17 cellular contexts compared by ENCODE assay signal in genomic region chr16:58503863-58504688, GRCh38.
"Had no signal": no experiment of that assay in that cellular context is flagged by ENCODE, and none has a peak within 500 bp of the region (broad histone marks: within the 10 kb centered on the region; RNA-seq: fewer than 3 reads in every experiment).

No MANE protein-coding gene starts in this region.

- H3K27ac Mint-ChIP-seq: activated naive CD8-positive, alpha-beta T cell; neural progenitor cell had no signal

- DNase-seq: activated CD4-positive, alpha-beta T cell treated with anti-CD3 and anti-CD28 coated beads, Interleukin-2, amount 50 U/mL, for 1 hour; activated CD4-positive, CD25-positive, alpha-beta regulatory T cell; activated gamma-delta T cell; activated T-cell treated with anti-CD3 and anti-CD28 coated beads, Interleukin-2, amount 50 U/mL, for 4 hours; amniotic stem cell; caudate nucleus; colonic mucosa; esophagus squamous epithelium; stimulated activated CD4-positive, alpha-beta T cell treated with anti-CD3 and anti-CD28 coated beads, Interleukin-2, amount 100 ng/mL, for 48 hours; stimulated activated naive CD4-positive, alpha-beta T cell; SW 1271; transverse colon had no signal

- H2AFZ ChIP-seq: neural progenitor cell had no signal

- ATAC-seq: activated T-cell treated with anti-CD3 and anti-CD28 coated beads, Interleukin-2, amount 50 U/mL, for 4 hours; pancreas had no signal

- H3K36me3 Mint-ChIP-seq: activated naive CD8-positive, alpha-beta T cell; neural progenitor cell had no signal

- H3K4me3 ChIP-seq: colonic mucosa, esophagus squamous epithelium, lung, neural progenitor cell, pancreas, SJSA1, transverse colon had no signal

- H3K9me3 Mint-ChIP-seq: activated T-cell treated with anti-CD3 and anti-CD28 coated beads, Interleukin-2, amount 50 U/mL, for 4 hours; neural progenitor cell had no signal

- H3K9me3 ChIP-seq: colonic mucosa, esophagus squamous epithelium, pancreas, SJSA1, transverse colon had no signal

- H3K27me3 ChIP-seq: pancreas, SJSA1 had no signal

- H3K4me2 ChIP-seq: neural progenitor cell had no signal

- H3K4me3 Mint-ChIP-seq: activated naive CD8-positive, alpha-beta T cell; activated T-cell treated with anti-CD3 and anti-CD28 coated beads, Interleukin-2, amount 50 U/mL, for 4 hours; neural progenitor cell had no signal

- H3K27ac ChIP-seq: colonic mucosa, esophagus squamous epithelium, neural progenitor cell, pancreas, SJSA1, transverse colon had no signal

- H3K36me3 ChIP-seq: colonic mucosa, neural progenitor cell, pancreas, SJSA1, transverse colon had no signal
